10 cellular contexts compared by ENCODE assay signal in genomic region chr15:55288006-55288717, GRCh38. TPM values are rescaled to one million over a fixed set of nuclear protein-coding genes. Genes with fewer than 3 reads are reported as not detected.
A peak's percentile ranks its signal among the peaks of the same experiment; 100 is the strongest.
DNase-seq lines count a peak whose midpoint lies in the region; ATAC-seq and TF ChIP-seq lines count a peak whose summit lies in the region.
"Had no signal": no experiment of that assay in that cellular context is flagged by ENCODE, and none has a peak within 500 bp of the region (broad histone marks: within the 10 kb centered on the region; RNA-seq: fewer than 3 reads in every experiment).

No MANE protein-coding gene starts in this region.

- H3K27ac Mint-ChIP-seq in activated CD8-positive, alpha-beta T cell treated with anti-CD3 and anti-CD28 coated beads, Interleukin-2, amount 10 ng/mL, durations not matched to agents 7 days and 5 days, result peak overlapping the region; percentile 83
- H3K27ac Mint-ChIP-seq in glutamatergic neuron (ENCODE audit: unreplicated experiment), result no peak overlapping the region
- H3K27ac Mint-ChIP-seq in stimulated activated naive CD8-positive, alpha-beta T cell treated with anti-CD3 and anti-CD28 coated beads, Interleukin-15, amount 100 ng/mL, for 72 hours, result peak overlapping the region; percentile 98 to 99

- H2AFZ ChIP-seq in SK-N-SH (ENCODE audit: low read depth), result no peak overlapping the region

- DNase-seq in SK-N-SH (no peak), glutamatergic neuron (no peak), Kasumi-1 (lab: John Stamatoyannopoulos, UW) (no peak), NCI-H2029 treated with DMSO at 0.1 percent for 48 hours (lab: John Stamatoyannopoulos, UW) (no peak)
- no peak for DNase-seq in activated CD8-positive, alpha-beta T cell treated with anti-CD3 and anti-CD28 coated beads, Interleukin-2, amount 10 ng/mL, durations not matched to agents 7 days and 5 days
- DNase-seq in stimulated activated naive CD8-positive, alpha-beta T cell treated with anti-CD3 and anti-CD28 coated beads, Interleukin-15, amount 100 ng/mL, for 72 hours, result no peak
- DNase-seq: foreskin melanocyte had no signal

- H3K4me1 Mint-ChIP-seq in activated CD8-positive, alpha-beta T cell treated with anti-CD3 and anti-CD28 coated beads, Interleukin-2, amount 10 ng/mL, durations not matched to agents 7 days and 5 days (ENCODE audit: low read depth), result peaks cover 56% of the 10 kb centered on the region
- H3K4me1 Mint-ChIP-seq in glutamatergic neuron (ENCODE audit: low read depth, unreplicated experiment), result peaks cover 3% of the 10 kb centered on the region
- H3K4me1 Mint-ChIP-seq in stimulated activated naive CD8-positive, alpha-beta T cell treated with anti-CD3 and anti-CD28 coated beads, Interleukin-15, amount 100 ng/mL, for 72 hours, result peaks cover 65% of the 10 kb centered on the region

- TF ChIP-seq EP300 in SK-N-SH (IDR thresholded peaks at IDR 0.05; ENCODE audit: borderline replicate concordance in 1 of 2, low read depth in 1 of 2, low read length in 1 of 2), result no peak

- H3K9me2 ChIP-seq in SK-N-SH, result no peaks in the 10 kb centered on the region

- 92% methylated on average over 8 of the region's 8 CpGs for WGBS in SK-N-SH (ENCODE audit: low lambda C conversion rate)

- CTCF ChIA-PET in SK-N-SH (lab: Yijun Ruan, JAX), result interaction anchor here (0.6 to 2.2 kb wide), 4 partner anchors 21 to 147 kb away, joined by 3 to 7 read pairs (median 4); no protein-coding TSS in a partner anchor
- CTCF ChIA-PET in activated CD8-positive, alpha-beta T cell treated with anti-CD3 and anti-CD28 coated beads, Interleukin-2, amount 10 ng/mL, durations not matched to agents 7 days and 5 days (lab: Charles Lee), result interaction anchor here (0.9 to 2.4 kb wide), 5 partner anchors 19 to 91 kb away, joined by 3 to 21 read pairs (median 4); partner anchors contain the start of gene RSL24D1

- H3K9me3 ChIP-seq in SK-N-SH, result no peaks in the 10 kb centered on the region

- no peak for ATAC-seq in SK-N-SH treated with all-trans-retinoic acid at 6 μM for 48 hours
- no peak for ATAC-seq in activated CD8-positive, alpha-beta T cell treated with anti-CD3 and anti-CD28 coated beads, Interleukin-2, amount 10 ng/mL, durations not matched to agents 7 days and 5 days
- no peak for ATAC-seq in stimulated activated naive CD8-positive, alpha-beta T cell treated with anti-CD3 and anti-CD28 coated beads, Interleukin-15, amount 100 ng/mL, for 72 hours
- no peak for ATAC-seq in HG03432 (IDR thresholded peaks at IDR 0.05; ENCODE audit: unreplicated experiment)

- peak overlapping the region; percentile 86 for H3K4me3 Mint-ChIP-seq in activated CD8-positive, alpha-beta T cell treated with anti-CD3 and anti-CD28 coated beads, Interleukin-2, amount 10 ng/mL, durations not matched to agents 7 days and 5 days
- peak overlapping the region; percentile 80 for H3K4me3 Mint-ChIP-seq in glutamatergic neuron (ENCODE audit: unreplicated experiment)
- peak overlapping the region; percentile 95 to 96 for H3K4me3 Mint-ChIP-seq in stimulated activated naive CD8-positive, alpha-beta T cell treated with anti-CD3 and anti-CD28 coated beads, Interleukin-15, amount 100 ng/mL, for 72 hours

- no peaks in the 10 kb centered on the region for H3K9me3 Mint-ChIP-seq in activated CD8-positive, alpha-beta T cell treated with anti-CD3 and anti-CD28 coated beads, Interleukin-2, amount 10 ng/mL, durations not matched to agents 7 days and 5 days (ENCODE audit: insufficient read depth)
- H3K9me3 Mint-ChIP-seq in glutamatergic neuron (ENCODE audit: unreplicated experiment), result peaks cover 6% of the 10 kb centered on the region
- H3K9me3 Mint-ChIP-seq in stimulated activated naive CD8-positive, alpha-beta T cell treated with anti-CD3 and anti-CD28 coated beads, Interleukin-15, amount 100 ng/mL, for 72 hours, result no peaks in the 10 kb centered on the region

- H3K4me2 ChIP-seq in SK-N-SH, result no peak overlapping the region

- TF ChIP-seq RAD21 in SK-N-SH (IDR thresholded peaks at IDR 0.05; ENCODE audit: low read length), result no peak

- no peaks in the 10 kb centered on the region for H3K36me3 ChIP-seq in SK-N-SH (replicated peaks in 1 of 2; ENCODE audit: control insufficient read depth in 1 of 2, insufficient read depth in 2 of 2, low read length in 1 of 2)

- H3K4me1 ChIP-seq in SK-N-SH (ENCODE audit: control insufficient read depth in 1 of 2, insufficient read depth in 2 of 2, low read depth in 1 of 2, low read length in 1 of 2), result peaks cover 0 to 14% of the 10 kb centered on the region in 2 experiments; a peak in 1 of 4 replicates

- H3K9ac ChIP-seq in SK-N-SH, result peak overlapping the region; percentile 91; the same call in 1 of the 2 replicates

- no peak overlapping the region; a peak in 1 of 4 replicates for H3K27ac ChIP-seq in SK-N-SH (ENCODE audit: low read depth in 2 of 2, low read length in 1 of 2)
- H3K27ac ChIP-seq: 22Rv1 had no signal

- peaks cover 8% of the 10 kb centered on the region; the same call in 1 of the 2 replicates for H3K79me2 ChIP-seq in SK-N-SH (ENCODE audit: insufficient read depth)

- H3K4me3 ChIP-seq in SK-N-SH (ENCODE audit: low read depth in 2 of 2, low read length in 1 of 2), result no peak overlapping the region; a peak in 1 of 4 replicates

- H4K20me1 ChIP-seq in SK-N-SH (ENCODE audit: insufficient read depth), result no peaks in the 10 kb centered on the region

- no peaks in the 10 kb centered on the region for H3K27me3 ChIP-seq in SK-N-SH (ENCODE audit: insufficient read depth)

- peaks cover 44% of the 10 kb centered on the region for H3K36me3 Mint-ChIP-seq in activated CD8-positive, alpha-beta T cell treated with anti-CD3 and anti-CD28 coated beads, Interleukin-2, amount 10 ng/mL, durations not matched to agents 7 days and 5 days (ENCODE audit: low read depth)
- H3K36me3 Mint-ChIP-seq in glutamatergic neuron (ENCODE audit: unreplicated experiment), result no peaks in the 10 kb centered on the region

- H3F3A ChIP-seq in SK-N-SH (replicated peaks; ENCODE audit: insufficient read depth), result peaks cover 4% of the 10 kb centered on the region

- POLR2A ChIA-PET in SK-N-SH (lab: Yijun Ruan, JAX), result interaction anchor here (0.7 kb wide), 1 partner anchor 71 kb away, joined by 3 read pairs; no protein-coding TSS in a partner anchor
- POLR2A ChIA-PET in activated CD8-positive, alpha-beta T cell treated with anti-CD3 and anti-CD28 coated beads, Interleukin-2, amount 10 ng/mL, durations not matched to agents 7 days and 5 days (lab: Charles Lee), result interaction anchor here (0.7 to 1.4 kb wide), 6 partner anchors 9 to 70 kb away, joined by 3 to 5 read pairs (median 3); partner anchors contain the start of genes PIGB and PIGBOS1

- H3K27me3 Mint-ChIP-seq in activated CD8-positive, alpha-beta T cell treated with anti-CD3 and anti-CD28 coated beads, Interleukin-2, amount 10 ng/mL, durations not matched to agents 7 days and 5 days (ENCODE audit: low read depth), result no peaks in the 10 kb centered on the region
- H3K27me3 Mint-ChIP-seq in glutamatergic neuron (ENCODE audit: unreplicated experiment), result peaks cover 7% of the 10 kb centered on the region
- H3K27me3 Mint-ChIP-seq in stimulated activated naive CD8-positive, alpha-beta T cell treated with anti-CD3 and anti-CD28 coated beads, Interleukin-15, amount 100 ng/mL, for 72 hours, result no peaks in the 10 kb centered on the region

- TF ChIP-seq CTCF in SK-N-SH (IDR thresholded peaks at IDR 0.05) (no peak), glutamatergic neuron (IDR thresholded peaks at IDR 0.05; ENCODE audit: partially characterized antibody, unreplicated experiment) (no peak)

TF ChIP-seq in SK-N-SH, 30 proteins besides CTCF, POLR2A, EP300 and RAD21 (continues in another document):
- no peak for TF ChIP-seq RXRA (IDR thresholded peaks at IDR 0.05; ENCODE audit: borderline replicate concordance, low read depth)

TF ChIP-seq in SK-N-SH treated with all-trans-retinoic acid at 6 μM for 48 hours, 23 proteins besides CTCF, POLR2A, EP300 and RAD21:
- TF ChIP-seq BACH2 (CRISPR knock-in tag; IDR thresholded peaks at IDR 0.05; ENCODE audit: borderline replicate concordance), result no peak
- TF ChIP-seq, protein P1, sequence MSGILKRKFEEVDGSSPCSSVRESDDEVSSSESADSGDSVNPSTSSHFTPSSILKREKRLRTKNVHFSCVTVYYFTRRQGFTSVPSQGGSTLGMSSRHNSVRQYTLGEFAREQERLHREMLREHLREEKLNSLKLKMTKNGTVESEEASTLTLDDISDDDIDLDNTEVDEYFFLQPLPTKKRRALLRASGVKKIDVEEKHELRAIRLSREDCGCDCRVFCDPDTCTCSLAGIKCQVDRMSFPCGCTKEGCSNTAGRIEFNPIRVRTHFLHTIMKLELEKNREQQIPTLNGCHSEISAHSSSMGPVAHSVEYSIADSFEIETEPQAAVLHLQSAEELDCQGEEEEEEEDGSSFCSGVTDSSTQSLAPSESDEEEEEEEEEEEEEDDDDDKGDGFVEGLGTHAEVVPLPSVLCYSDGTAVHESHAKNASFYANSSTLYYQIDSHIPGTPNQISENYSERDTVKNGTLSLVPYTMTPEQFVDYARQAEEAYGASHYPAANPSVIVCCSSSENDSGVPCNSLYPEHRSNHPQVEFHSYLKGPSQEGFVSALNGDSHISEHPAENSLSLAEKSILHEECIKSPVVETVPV (CRISPR knock-in tag; IDR thresholded peaks at IDR 0.05), result no peak

RNA-seq across cellular contexts. Expression of gene RAB27A, which starts 1.5 kb away (rescaled TPM):
- polyA plus RNA-seq in SK-N-SH (2012; rRNA removed), result 9.6 and 11.0 TPM in 2 replicates
- 16.1 and 17.9 TPM in 2 replicates for polyA plus RNA-seq in SK-N-SH (2012; cell fraction: cytosol; rRNA removed)
- 4.2 and 6.1 TPM in 2 replicates for polyA plus RNA-seq in SK-N-SH (2012; cell fraction: nucleus; rRNA removed)
- 100 to 1,000 TPM; 102 to 105 TPM for total RNA-seq in activated CD8-positive, alpha-beta T cell treated with anti-CD3 and anti-CD28 coated beads, Interleukin-2, amount 10 ng/mL, durations not matched to agents 7 days and 5 days
- 4.9 TPM for total RNA-seq in glutamatergic neuron (ENCODE audit: unreplicated experiment)

RNA-seq across cellular contexts. Expression of gene PIGBOS1, which starts 30.8 kb away (rescaled TPM):
- polyA plus RNA-seq in SK-N-SH (2012; rRNA removed), result 18.2 and 23.6 TPM in 2 replicates
- polyA plus RNA-seq in SK-N-SH (2012; cell fraction: cytosol; rRNA removed), result 28.7 and 29.8 TPM in 2 replicates
- polyA plus RNA-seq in SK-N-SH (2012; cell fraction: nucleus; rRNA removed), result 5.1 and 5.6 TPM in 2 replicates
- total RNA-seq in activated CD8-positive, alpha-beta T cell treated with anti-CD3 and anti-CD28 coated beads, Interleukin-2, amount 10 ng/mL, durations not matched to agents 7 days and 5 days, result 10 to 100 TPM in 1 of 2 experiments, 1 to 10 TPM in 1; 8.9 to 12.2 TPM
- 14.4 TPM for total RNA-seq in glutamatergic neuron (ENCODE audit: unreplicated experiment)

RNA-seq across cellular contexts. Expression of gene PIGB, which starts 30.9 kb away (rescaled TPM):
- polyA plus RNA-seq in SK-N-SH (2012; rRNA removed), result 6.6 and 10.5 TPM in 2 replicates
- polyA plus RNA-seq in SK-N-SH (2012; cell fraction: cytosol; rRNA removed), result 8.5 and 10.2 TPM in 2 replicates
- polyA plus RNA-seq in SK-N-SH (2012; cell fraction: nucleus; rRNA removed), result 6.3 and 16.1 TPM in 2 replicates
- 10 to 100 TPM; 16.4 to 23.7 TPM for total RNA-seq in activated CD8-positive, alpha-beta T cell treated with anti-CD3 and anti-CD28 coated beads, Interleukin-2, amount 10 ng/mL, durations not matched to agents 7 days and 5 days
- total RNA-seq in glutamatergic neuron (ENCODE audit: unreplicated experiment), result 6.4 TPM

Comparison
In these comparisons a context has a peak if more than half of its experiments do, and no peak if none do; other contexts are left out.
1. RNA of gene RAB27A, which starts 1.5 kb away (total RNA-seq): 102 to 105 TPM in activated CD8-positive, alpha-beta T cell treated with anti-CD3 and anti-CD28 coated beads, Interleukin-2, amount 10 ng/mL, durations not matched to agents 7 days and 5 days; 4.9 TPM in glutamatergic neuron (single experiment); every median in the first group is over 10 times any median in the second.
2. Peak in every context shown above with its lines, with median percentiles within 50 percentile points of each other: H3K4me3 Mint-ChIP-seq.